Comparison of ENCODE assay signal across 8 cellular contexts in the genomic region with DNA sequence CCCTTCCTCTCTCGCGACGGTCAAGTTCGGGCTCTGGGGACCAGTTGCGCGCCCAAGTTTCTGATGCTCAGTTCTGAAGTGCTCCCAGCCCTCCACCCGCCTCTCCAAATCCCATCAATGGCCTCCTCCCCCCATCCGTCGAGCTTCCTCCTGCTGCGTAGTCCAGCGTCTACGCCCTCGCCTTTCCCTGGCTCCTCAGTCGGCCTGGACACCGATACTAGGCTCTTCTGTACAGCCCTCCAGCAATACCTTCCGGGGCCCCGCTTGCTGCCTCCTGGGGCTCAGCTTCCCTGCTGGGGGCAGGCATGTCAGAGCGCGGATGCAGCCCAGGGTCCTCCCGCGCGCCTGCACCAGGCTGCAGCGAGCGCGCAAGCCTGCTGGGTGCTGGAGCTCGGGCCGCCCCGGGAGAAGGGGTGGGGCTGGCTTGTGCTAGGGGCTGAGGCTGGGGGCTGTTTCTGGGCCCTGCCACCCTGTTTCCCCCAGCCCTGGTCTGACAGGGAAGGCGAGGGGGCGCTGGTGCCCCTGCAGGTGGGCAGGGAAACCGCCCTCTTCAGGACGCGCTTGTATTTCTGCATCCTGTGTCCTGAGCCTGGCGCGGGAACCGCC.
A peak's percentile ranks its signal among the peaks of the same experiment; 100 is the strongest.
DNase-seq lines count a peak whose midpoint lies in the region; ATAC-seq and TF ChIP-seq lines count a peak whose summit lies in the region.

No MANE protein-coding gene starts in this region.

- 3 to 12% (median 6%) methylated on average over 27 to 36 of the region's 36 CpGs for WGBS in spleen, 5 donors

- peaks cover 0 to 48% (median 15%) of the 10 kb centered on the region in 7 donors for H3K27me3 ChIP-seq in spleen (replicated peaks in 1 of 7)

- peak overlapping the region; percentile 7 for H3K4me3 ChIP-seq in HEK293 (ENCODE audit: low read depth, low read length)
- H3K4me3 ChIP-seq in spleen = peak overlapping the region in 7 of 8 donors; percentile 17 to 60 (median 34)

- H3K36me3 ChIP-seq in HEK293 (ENCODE audit: control insufficient read depth in 2 of 2, insufficient read depth in 1 of 2, low read length in 2 of 2) (no peaks in the 10 kb centered on the region), spleen (no peaks in the 10 kb centered on the region)

- POLR2A ChIA-PET in HEK293 (lab: Yijun Ruan, JAX) = no interaction called here

- no peak for ATAC-seq in left ventricle myocardium superior
- no peak for ATAC-seq in GM19397 (IDR thresholded peaks at IDR 0.05; ENCODE audit: unreplicated experiment)
- no peak for ATAC-seq in HG02610 (IDR thresholded peaks at IDR 0.05; ENCODE audit: unreplicated experiment)

- no peak overlapping the region for H3K27ac ChIP-seq in HEK293 (ENCODE audit: extremely low read depth, low read depth, low read length)
- H3K27ac ChIP-seq in spleen = no peak overlapping the region

- no peak for TF ChIP-seq POLR2A in spleen (IDR thresholded peaks at IDR 0.05)

- H3K4me1 ChIP-seq in HEK293 (ENCODE audit: control insufficient read depth, insufficient read depth, low read length) (no peaks in the 10 kb centered on the region), spleen (peaks cover 0 to 11% (median 3%) of the 10 kb centered on the region in 6 donors)

- CTCF ChIA-PET in HEK293 (lab: Yijun Ruan, JAX) = interaction anchor here (0.5 kb wide), 1 partner anchor 867 kb away, joined by 4 read pairs; no protein-coding TSS in a partner anchor

- TF ChIP-seq CTCF in HEK293 (tag by site-specific recombination; IDR thresholded peaks at IDR 0.05) (no peak), spleen (IDR thresholded peaks at IDR 0.05 in 8 of 11, conservative IDR thresholded peaks at IDR 0.05 in 3 of 11) (no peak)

- DNase-seq in activated T-cell treated with anti-CD3 and anti-CD28 coated beads for 48 hours (ENCODE audit: low read depth) (peak; percentile 14), left ventricle myocardium superior (peak; percentile 14), spleen (no peak), DMS53 treated with DMSO at 0.1 percent for 48 hours (lab: John Stamatoyannopoulos, UW; ENCODE audit: unreplicated experiment) (no peak), SW 1271 (lab: John Stamatoyannopoulos, UW) (no peak)

- H3K9me3 ChIP-seq in HEK293 (ENCODE audit: control insufficient read depth, insufficient read depth, low read depth, low read length) (no peaks in the 10 kb centered on the region), spleen (no peaks in the 10 kb centered on the region)

- intact Hi-C loops in left ventricle myocardium superior (cut with micrococcal nuclease) = no loop called here
- intact Hi-C loops in spleen (cut with DNase I; ENCODE audit: low total_unique reads) = no loop called here

TF ChIP-seq in HEK293, 187 proteins besides CTCF, POLR2A, EP300 and RAD21:
- TF ChIP-seq ZNF202 (tag by site-specific recombination; IDR thresholded peaks at IDR 0.05; ENCODE audit: borderline replicate concordance) (no peak), ZNF157 (tag by site-specific recombination; IDR thresholded peaks at IDR 0.05) (no peak), ZNF19 (tag by site-specific recombination; IDR thresholded peaks at IDR 0.05; ENCODE audit: low read depth) (no peak), ZNF239 (tag by site-specific recombination; IDR thresholded peaks at IDR 0.05) (no peak), ZNF585B (tag by site-specific recombination; IDR thresholded peaks at IDR 0.05) (no peak), HOXD13 (CRISPR knock-in tag; IDR thresholded peaks at IDR 0.05; ENCODE audit: borderline replicate concordance) (no peak), ZNF155 (tag by site-specific recombination; IDR thresholded peaks at IDR 0.05) (no peak), RBAK (tag by site-specific recombination; IDR thresholded peaks at IDR 0.05) (no peak), GLIS2 (tag by site-specific recombination; IDR thresholded peaks at IDR 0.05) (no peak), ZNF391 (tag by site-specific recombination; IDR thresholded peaks at IDR 0.05; ENCODE audit: borderline replicate concordance, low read depth) (no peak), ZNF16 (tag by site-specific recombination; IDR thresholded peaks at IDR 0.05; ENCODE audit: low read depth) (no peak), ZNF266 (tag by site-specific recombination; IDR thresholded peaks at IDR 0.05; ENCODE audit: low read depth) (no peak), ZNF433 (tag by site-specific recombination; IDR thresholded peaks at IDR 0.05; ENCODE audit: low read depth) (no peak), ZNF211 (tag by site-specific recombination; IDR thresholded peaks at IDR 0.05; ENCODE audit: low read depth) (no peak), ZFP3 (tag by site-specific recombination; IDR thresholded peaks at IDR 0.05; ENCODE audit: low read depth) (no peak), ZNF184 (tag by site-specific recombination; IDR thresholded peaks at IDR 0.05) (no peak), HIC1 (tag by site-specific recombination; IDR thresholded peaks at IDR 0.05) (no peak), OVOL3 (tag by site-specific recombination; IDR thresholded peaks at IDR 0.05) (no peak)
- TF ChIP-seq, protein P1, sequence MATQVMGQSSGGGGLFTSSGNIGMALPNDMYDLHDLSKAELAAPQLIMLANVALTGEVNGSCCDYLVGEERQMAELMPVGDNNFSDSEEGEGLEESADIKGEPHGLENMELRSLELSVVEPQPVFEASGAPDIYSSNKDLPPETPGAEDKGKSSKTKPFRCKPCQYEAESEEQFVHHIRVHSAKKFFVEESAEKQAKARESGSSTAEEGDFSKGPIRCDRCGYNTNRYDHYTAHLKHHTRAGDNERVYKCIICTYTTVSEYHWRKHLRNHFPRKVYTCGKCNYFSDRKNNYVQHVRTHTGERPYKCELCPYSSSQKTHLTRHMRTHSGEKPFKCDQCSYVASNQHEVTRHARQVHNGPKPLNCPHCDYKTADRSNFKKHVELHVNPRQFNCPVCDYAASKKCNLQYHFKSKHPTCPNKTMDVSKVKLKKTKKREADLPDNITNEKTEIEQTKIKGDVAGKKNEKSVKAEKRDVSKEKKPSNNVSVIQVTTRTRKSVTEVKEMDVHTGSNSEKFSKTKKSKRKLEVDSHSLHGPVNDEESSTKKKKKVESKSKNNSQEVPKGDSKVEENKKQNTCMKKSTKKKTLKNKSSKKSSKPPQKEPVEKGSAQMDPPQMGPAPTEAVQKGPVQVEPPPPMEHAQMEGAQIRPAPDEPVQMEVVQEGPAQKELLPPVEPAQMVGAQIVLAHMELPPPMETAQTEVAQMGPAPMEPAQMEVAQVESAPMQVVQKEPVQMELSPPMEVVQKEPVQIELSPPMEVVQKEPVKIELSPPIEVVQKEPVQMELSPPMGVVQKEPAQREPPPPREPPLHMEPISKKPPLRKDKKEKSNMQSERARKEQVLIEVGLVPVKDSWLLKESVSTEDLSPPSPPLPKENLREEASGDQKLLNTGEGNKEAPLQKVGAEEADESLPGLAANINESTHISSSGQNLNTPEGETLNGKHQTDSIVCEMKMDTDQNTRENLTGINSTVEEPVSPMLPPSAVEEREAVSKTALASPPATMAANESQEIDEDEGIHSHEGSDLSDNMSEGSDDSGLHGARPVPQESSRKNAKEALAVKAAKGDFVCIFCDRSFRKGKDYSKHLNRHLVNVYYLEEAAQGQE (tag by site-specific recombination; IDR thresholded peaks at IDR 0.05) = no peak
- TF ChIP-seq, protein P2, sequence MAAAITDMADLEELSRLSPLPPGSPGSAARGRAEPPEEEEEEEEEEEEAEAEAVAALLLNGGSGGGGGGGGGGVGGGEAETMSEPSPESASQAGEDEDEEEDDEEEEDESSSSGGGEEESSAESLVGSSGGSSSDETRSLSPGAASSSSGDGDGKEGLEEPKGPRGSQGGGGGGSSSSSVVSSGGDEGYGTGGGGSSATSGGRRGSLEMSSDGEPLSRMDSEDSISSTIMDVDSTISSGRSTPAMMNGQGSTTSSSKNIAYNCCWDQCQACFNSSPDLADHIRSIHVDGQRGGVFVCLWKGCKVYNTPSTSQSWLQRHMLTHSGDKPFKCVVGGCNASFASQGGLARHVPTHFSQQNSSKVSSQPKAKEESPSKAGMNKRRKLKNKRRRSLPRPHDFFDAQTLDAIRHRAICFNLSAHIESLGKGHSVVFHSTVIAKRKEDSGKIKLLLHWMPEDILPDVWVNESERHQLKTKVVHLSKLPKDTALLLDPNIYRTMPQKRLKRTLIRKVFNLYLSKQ (tag by site-specific recombination; IDR thresholded peaks at IDR 0.05; ENCODE audit: borderline replicate concordance) = no peak
TF ChIP-seq in HEK293: peak in this region for 0.

Comparison
In these comparisons a context has a peak if more than half of its experiments do, and no peak if none do; other contexts are left out.
1. DNase-seq: peak in activated T-cell treated with anti-CD3 and anti-CD28 coated beads for 48 hours (single experiment) and left ventricle myocardium superior (single experiment); none in spleen (single experiment), DMS53 treated with DMSO at 0.1 percent for 48 hours (single experiment) and SW 1271 (0 of 2).